9 cellular contexts compared by ENCODE assay signal in genomic region chrX:47568656-47569295, GRCh38. TPM values are rescaled to one million over a fixed set of nuclear protein-coding genes. Genes with fewer than 3 reads are reported as not detected.
A peak's percentile ranks its signal among the peaks of the same experiment; 100 is the strongest.
DNase-seq lines count a peak whose midpoint lies in the region; ATAC-seq and TF ChIP-seq lines count a peak whose summit lies in the region.
"Had no signal": no experiment of that assay in that cellular context is flagged by ENCODE, and none has a peak within 500 bp of the region (broad histone marks: within the 10 kb centered on the region; RNA-seq: fewer than 3 reads in every experiment).

No MANE protein-coding gene starts in this region.

- ATAC-seq in GM19467 (IDR thresholded peaks at IDR 0.05; ENCODE audit: unreplicated experiment), result no peak

- no peak overlapping the region for H3K27ac Mint-ChIP-seq in endodermal cell

- TF ChIP-seq CTCF in Peyer's patch (IDR thresholded peaks at IDR 0.05) (peak in 5 of 6 experiments; percentile 17 to 28 (median 25)), endodermal cell (conservative IDR thresholded peaks at IDR 0.05) (peak; percentile 60)

- H3K9me3 ChIP-seq in Peyer's patch, result no peaks in the 10 kb centered on the region
- no peaks in the 10 kb centered on the region for H3K9me3 ChIP-seq in endodermal cell (ENCODE audit: control insufficient read depth, low read length)

- no peak overlapping the region for H3K4me3 Mint-ChIP-seq in endodermal cell

- H3K9ac ChIP-seq in endodermal cell (ENCODE audit: extremely low read depth, low read length, poor library complexity, severe bottlenecking), result no peak overlapping the region

- H3K4me1 ChIP-seq in Peyer's patch, result no peaks in the 10 kb centered on the region
- no peaks in the 10 kb centered on the region for H3K4me1 ChIP-seq in endodermal cell (ENCODE audit: control insufficient read depth, insufficient read depth, low read length)

- no peak for TF ChIP-seq POLR2A in Peyer's patch (IDR thresholded peaks at IDR 0.05)

- 91% methylated on average over 6 of the region's 13 CpGs; no CpG with 5 or more reads in 1 of the 2 experiments for WGBS in endodermal cell (ENCODE audit: insufficient coverage in 1 of 2, insufficient read length in 1 of 2), 2 experiments

- intact Hi-C loops in head of caudate nucleus (cut with DNase I), result no loop called here

- peaks cover 0 to 45% (median 0%) of the 10 kb centered on the region in 3 donors for H3K36me3 ChIP-seq in Peyer's patch
- peaks cover 34% of the 10 kb centered on the region for H3K36me3 ChIP-seq in endodermal cell (ENCODE audit: control insufficient read depth, insufficient read depth, low read length)

- H3K27ac ChIP-seq in Peyer's patch, result no peak overlapping the region
- H3K27ac ChIP-seq in endodermal cell (ENCODE audit: low read depth, low read length), result no peak overlapping the region

- H3K9me3 Mint-ChIP-seq in endodermal cell, result peaks cover 76% of the 10 kb centered on the region

- no peaks in the 10 kb centered on the region for H3K27me3 Mint-ChIP-seq in endodermal cell (ENCODE audit: insufficient read depth)

- DNase-seq in NCI-H2227 (lab: John Stamatoyannopoulos, UW; ENCODE audit: unreplicated experiment) (peak; percentile 25), NCI-H2227 treated with DMSO at 0.1 percent for 48 hours (lab: John Stamatoyannopoulos, UW) (no peak), Peyer's patch (no peak), endodermal cell (peak; percentile 81), pons (ENCODE audit: low spot score) (no peak), head of caudate nucleus (no peak)
- peak; percentile 37 to 42 for DNase-seq in stimulated activated CD4-positive, alpha-beta T cell treated with anti-CD3 and anti-CD28 coated beads, Interleukin-2, amount 100 ng/mL, for 24 hours

- H3K27me3 ChIP-seq in Peyer's patch (no peaks in the 10 kb centered on the region), endodermal cell (ENCODE audit: control insufficient read depth, insufficient read depth, low read length, poor library complexity, severe bottlenecking) (no peaks in the 10 kb centered on the region)

- no peak overlapping the region for H3K4me3 ChIP-seq in Peyer's patch
- no peak overlapping the region for H3K4me3 ChIP-seq in endodermal cell (ENCODE audit: low read length)
- H3K4me3 ChIP-seq: lung had no signal

- peaks cover 64% of the 10 kb centered on the region for H3K36me3 Mint-ChIP-seq in endodermal cell (ENCODE audit: low read depth)

- H3K4me1 Mint-ChIP-seq in endodermal cell, result peaks cover 6% of the 10 kb centered on the region

RNA-seq across cellular contexts. Expression of gene ARAF, which starts 7.8 kb away (rescaled TPM):
- 10 to 100 TPM; 55.7 to 78.4 (median 72.5) TPM for total RNA-seq in Peyer's patch
- 10 to 100 TPM; 47.7 to 48.7 TPM for total RNA-seq in endodermal cell
- polyA plus RNA-seq in endodermal cell (2013, experiment 1 of 2), result 45.6 TPM
- polyA plus RNA-seq in endodermal cell (2013, experiment 2 of 2), result 36.8 TPM

RNA-seq across cellular contexts. Expression of gene TIMP1, which starts 13.5 kb away (rescaled TPM):
- total RNA-seq in Peyer's patch, result 10 to 100 TPM; 22.5 to 80.0 (median 39.7) TPM
- total RNA-seq in endodermal cell, result 10 to 100 TPM; 63.5 to 74.8 TPM
- polyA plus RNA-seq in endodermal cell (2013, experiment 1 of 2), result 64.2 TPM
- polyA plus RNA-seq in endodermal cell (2013, experiment 2 of 2), result 63.0 TPM

RNA-seq across cellular contexts. Expression of gene SYN1, which starts 50.9 kb away (rescaled TPM):
- under 1 TPM in 1 of 4 donors, not detected in 3; 0.67 TPM for total RNA-seq in Peyer's patch
- total RNA-seq in endodermal cell, result 1 to 10 TPM; 4.9 to 5.3 TPM
- 5.5 TPM for polyA plus RNA-seq in endodermal cell (2013, experiment 1 of 2)
- polyA plus RNA-seq in endodermal cell (2013, experiment 2 of 2), result 4.5 TPM

Comparison
In these comparisons a context has a peak if more than half of its experiments do, and no peak if none do; other contexts are left out.
1. DNase-seq: peak in NCI-H2227 (single experiment), endodermal cell (single experiment) and stimulated activated CD4-positive, alpha-beta T cell treated with anti-CD3 and anti-CD28 coated beads, Interleukin-2, amount 100 ng/mL, for 24 hours (2 of 2); none in NCI-H2227 treated with DMSO at 0.1 percent for 48 hours (single experiment), Peyer's patch (0 of 3), pons (single experiment) and head of caudate nucleus (0 of 42).